8 cellular contexts compared by ENCODE assay signal in the genomic region with DNA sequence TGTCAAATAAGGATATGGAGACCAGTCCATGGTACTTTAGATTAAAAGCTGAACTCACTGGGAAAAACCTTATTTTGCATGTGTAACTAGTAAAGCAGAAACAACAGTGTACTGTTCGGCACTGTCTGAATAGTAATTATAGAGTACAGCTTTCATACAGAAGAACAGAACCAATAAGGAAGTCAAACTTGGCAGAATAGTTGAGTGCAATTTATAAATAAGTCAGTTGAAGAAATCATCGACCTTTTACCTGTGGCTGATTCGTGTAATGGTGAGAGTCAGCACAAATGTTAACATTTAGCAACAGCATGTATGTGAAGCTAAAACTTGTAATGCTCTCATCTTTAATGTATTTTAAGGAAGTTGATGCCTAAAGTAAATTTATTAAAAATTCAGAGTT.
DNase-seq lines count a peak whose midpoint lies in the region; ATAC-seq, FAIRE-seq and TF ChIP-seq lines count a peak whose summit lies in the region.
"Not testable (repeated sequence)": the region's sequence is repeated elsewhere in the genome, so short reads cannot be mapped to it uniquely, and the experiment has no call there.

No MANE protein-coding gene starts in this region.

- not testable (repeated sequence) for H3K4me3 ChIP-seq in body of pancreas; right lobe of liver; mucosa of descending colon; small intestine (ENCODE audit: low read depth in 1 of 2, low read length in 2 of 2)

- TF ChIP-seq POLR2A in body of pancreas (IDR thresholded peaks at IDR 0.05); right lobe of liver (IDR thresholded peaks at IDR 0.05): not testable (repeated sequence)

- H3K36me3 ChIP-seq in body of pancreas (replicated peaks in 1 of 2; ENCODE audit: insufficient read depth in 1 of 2, low read depth in 2 of 2); right lobe of liver; mucosa of descending colon (ENCODE audit: low read depth); small intestine (ENCODE audit: control insufficient read depth in 2 of 2, insufficient read depth in 2 of 2, low read length in 2 of 2): not testable (repeated sequence)

- ATAC-seq in GM18502 (IDR thresholded peaks at IDR 0.05; ENCODE audit: poor library complexity, unreplicated experiment), result peak; percentile 46
- ATAC-seq in GM18868 (IDR thresholded peaks at IDR 0.05; ENCODE audit: unreplicated experiment), result peak; percentile 60
- ATAC-seq in HG03280 (IDR thresholded peaks at IDR 0.05; ENCODE audit: unreplicated experiment), result peak; percentile 52
- peak; percentile 27 for ATAC-seq in body of pancreas
- ATAC-seq in left colon, result peak; percentile 93
- peak in 3 of 4 donors; percentile 35 to 66 (median 62) for ATAC-seq in right lobe of liver
- ATAC-seq in mucosa of descending colon, result peak; percentile 69

- H3K4me1 ChIP-seq in body of pancreas; right lobe of liver; mucosa of descending colon (ENCODE audit: low read depth); small intestine (ENCODE audit: control insufficient read depth in 2 of 2, insufficient read depth in 1 of 2, low read depth in 1 of 2, low read length in 1 of 2): not testable (repeated sequence)

- FAIRE-seq in small intestine (lab: Jason Lieb, UNC), result peak; percentile 98

- not testable (repeated sequence) for TF ChIP-seq CTCF in body of pancreas (IDR thresholded peaks at IDR 0.05); right lobe of liver (IDR thresholded peaks at IDR 0.05); mucosa of descending colon (IDR thresholded peaks at IDR 0.05)

- WGBS in body of pancreas, 2 donors, result 14 to 34% methylated on average over 2 to 3 of the region's 3 CpGs
- 43% methylated on average over 2 of the region's 3 CpGs for WGBS in right lobe of liver (ENCODE audit: insufficient coverage, low coverage, low lambda C conversion rate, missing lambda C conversion rate)
- 5 to 43% (median 17%) methylated on average over 2 of the region's 3 CpGs for WGBS in small intestine, 3 donors

- DNase-seq in body of pancreas, left colon, right lobe of liver, mucosa of descending colon: not testable (repeated sequence)
- peak; percentile 39 for DNase-seq in small intestine

- not testable (repeated sequence) for H3K27me3 ChIP-seq in body of pancreas; right lobe of liver; small intestine (ENCODE audit: control insufficient read depth in 2 of 2, insufficient read depth in 2 of 2, low read length in 2 of 2)

- H3K27ac ChIP-seq in body of pancreas; right lobe of liver; small intestine (ENCODE audit: low read depth in 1 of 2, low read length in 1 of 2): not testable (repeated sequence)

- intact Hi-C loops in body of pancreas (cut with DNase I); left colon (cut with DNase I, micrococcal nuclease); right lobe of liver (cut with DNase I); mucosa of descending colon (cut with DNase I, micrococcal nuclease): not testable (repeated sequence)

- not testable (repeated sequence) for H3K9me3 ChIP-seq in body of pancreas; right lobe of liver; mucosa of descending colon; small intestine (ENCODE audit: control insufficient read depth, low read depth)

Comparison
In these comparisons a context has a peak if more than half of its experiments do, and no peak if none do; other contexts are left out.
1. ATAC-seq: peak in every context shown above with its lines; median percentile 93 in left colon; 69 in mucosa of descending colon; 62 in right lobe of liver; 60 in GM18868; 52 in HG03280; 46 in GM18502; 27 in body of pancreas.